Comparison of ENCODE assay signal across 8 cellular contexts in genomic region chr5:111070272-111071134, GRCh38. TPM values are rescaled to one million over a fixed set of nuclear protein-coding genes. Genes with fewer than 3 reads are reported as not detected.
A peak's percentile ranks its signal among the peaks of the same experiment; 100 is the strongest.
DNase-seq lines count a peak whose midpoint lies in the region; ATAC-seq and TF ChIP-seq lines count a peak whose summit lies in the region.

No MANE protein-coding gene starts in this region.

- peak overlapping the region; percentile 87 for H3K4me3 Mint-ChIP-seq in glutamatergic neuron (ENCODE audit: unreplicated experiment)

- H3K27me3 Mint-ChIP-seq in glutamatergic neuron (ENCODE audit: unreplicated experiment): peaks cover 11% of the 10 kb centered on the region

- H3K36me3 ChIP-seq in MG63 (no peaks in the 10 kb centered on the region), OCI-LY7 (ENCODE audit: insufficient read depth, low read length) (no peaks in the 10 kb centered on the region)

- H3K9me2 ChIP-seq in OCI-LY7 (ENCODE audit: insufficient read depth, low read length): no peaks in the 10 kb centered on the region

- CTCF ChIA-PET in OCI-LY7 (lab: Charles Lee; ENCODE audit: unreplicated experiment): no interaction called here

- POLR2A ChIA-PET in OCI-LY7 (lab: Charles Lee): no interaction called here

- no peak overlapping the region for H3K27ac Mint-ChIP-seq in glutamatergic neuron (ENCODE audit: unreplicated experiment)

- H3K36me3 Mint-ChIP-seq in glutamatergic neuron (ENCODE audit: unreplicated experiment): no peaks in the 10 kb centered on the region

- no peaks in the 10 kb centered on the region for H3K79me2 ChIP-seq in OCI-LY7 (ENCODE audit: insufficient read depth, low read depth, low read length)

- H2AFZ ChIP-seq in OCI-LY7 (ENCODE audit: low read length): no peak overlapping the region

- intact Hi-C loops in sciatic nerve (cut with DNase I): no loop called here
- intact Hi-C loops in OCI-LY7 (cut with micrococcal nuclease; ENCODE audit: unreplicated experiment): no loop called here

- no TSS peak for BruUV-seq in OCI-LY7 (replicated peaks; lab: Mats Ljungman, UMichigan)

- H4K20me1 ChIP-seq in OCI-LY7 (ENCODE audit: insufficient read depth, low read length): no peaks in the 10 kb centered on the region

- no peak for TF ChIP-seq CTCF in glutamatergic neuron (IDR thresholded peaks at IDR 0.05; ENCODE audit: partially characterized antibody, unreplicated experiment)
- no peak for TF ChIP-seq CTCF in OCI-LY7 (conservative IDR thresholded peaks at IDR 0.05; ENCODE audit: low read length)

- ATAC-seq in GM19324 (IDR thresholded peaks at IDR 0.05; ENCODE audit: low FRiP score, unreplicated experiment) (peak; percentile 47), sciatic nerve (peak; percentile 69)

- no peak overlapping the region for H3K27ac ChIP-seq in OCI-LY7 (ENCODE audit: low read depth, low read length, poor library complexity, severe bottlenecking)

- no peaks in the 10 kb centered on the region for H3K4me1 Mint-ChIP-seq in glutamatergic neuron (ENCODE audit: low read depth, unreplicated experiment)

- no peaks in the 10 kb centered on the region for H3K9me3 ChIP-seq in MG63
- no peaks in the 10 kb centered on the region for H3K9me3 ChIP-seq in OCI-LY7 (ENCODE audit: low read length)

- peaks cover 1% of the 10 kb centered on the region for H3K9me3 Mint-ChIP-seq in glutamatergic neuron (ENCODE audit: unreplicated experiment)

- peaks cover 13% of the 10 kb centered on the region for H3K4me1 ChIP-seq in OCI-LY7 (ENCODE audit: insufficient read depth, low read length, poor library complexity, severe bottlenecking)

- H3K4me3 ChIP-seq in MG63 (no peak overlapping the region), OCI-LY7 (ENCODE audit: low read depth, low read length, poor library complexity, severe bottlenecking) (no peak overlapping the region)

- peak; percentile 8 to 11 for DNase-seq in activated CD4-positive, alpha-beta T cell treated with anti-CD3 and anti-CD28 coated beads, Interleukin-2, amount 50 U/mL, for 4 hours
- DNase-seq in glutamatergic neuron (peak; percentile 73), sciatic nerve (ENCODE audit: low spot score) (peak; percentile 59), SHP77 treated with DMSO at 0.1 percent for 48 hours (lab: John Stamatoyannopoulos, UW) (no peak), MG63 (no peak), NCI-H526 treated with DMSO at 0.1 percent for 48 hours (lab: John Stamatoyannopoulos, UW) (no peak), OCI-LY7 (ENCODE audit: low spot score) (no peak)

- no peaks in the 10 kb centered on the region for H3K27me3 ChIP-seq in MG63

- H3K4me2 ChIP-seq in OCI-LY7 (ENCODE audit: low read length): no peak overlapping the region

RNA-seq across cellular contexts. Expression of gene TSLP, which starts 1.0 kb away (rescaled TPM):
- total RNA-seq in glutamatergic neuron (ENCODE audit: unreplicated experiment) (not detected), sciatic nerve (0.22 TPM), OCI-LY7 (2022) (not detected in 2 replicates)
- 0.43 TPM in 1 of 2 replicates, not detected in the other for total RNA-seq in MG63 (2014; rRNA removed; shearing (Covaris generic); ENCODE audit: low replicate concordance)
- 0.05 TPM in 1 of 2 replicates, not detected in the other for total RNA-seq in OCI-LY7 (2014; rRNA removed; shearing (Covaris generic))

RNA-seq across cellular contexts. Expression of gene WDR36, which starts 21.6 kb away (rescaled TPM):
- total RNA-seq in glutamatergic neuron (ENCODE audit: unreplicated experiment) (20.8 TPM), sciatic nerve (29.4 TPM), OCI-LY7 (2022) (41.9 and 49.4 TPM in 2 replicates)
- 36.4 and 41.8 TPM in 2 replicates for total RNA-seq in MG63 (2014; rRNA removed; shearing (Covaris generic); ENCODE audit: low replicate concordance)
- total RNA-seq in OCI-LY7 (2014; rRNA removed; shearing (Covaris generic)): 39.1 and 46.5 TPM in 2 replicates

Comparison
In these comparisons a context has a peak if more than half of its experiments do, and no peak if none do; other contexts are left out.
1. DNase-seq: peak in activated CD4-positive, alpha-beta T cell treated with anti-CD3 and anti-CD28 coated beads, Interleukin-2, amount 50 U/mL, for 4 hours (2 of 2), glutamatergic neuron (single experiment) and sciatic nerve (single experiment); none in SHP77 treated with DMSO at 0.1 percent for 48 hours (single experiment), MG63 (single experiment), NCI-H526 treated with DMSO at 0.1 percent for 48 hours (single experiment) and OCI-LY7 (single experiment).